ENCODE assay signal across 15 cellular contexts in genomic region chr11:46694095-46694494, GRCh38. TPM values are rescaled to one million over a fixed set of nuclear protein-coding genes. Genes with fewer than 3 reads are reported as not detected.
DNase-seq lines count a peak whose midpoint lies in the region; ATAC-seq, FAIRE-seq and TF ChIP-seq lines count a peak whose summit lies in the region.
"Had no signal": no experiment of that assay in that cellular context is flagged by ENCODE, and none has a peak within 500 bp of the region (broad histone marks: within the 10 kb centered on the region; RNA-seq: fewer than 3 reads in every experiment).

No MANE protein-coding gene starts in this region.

- intact Hi-C loops in K562 (cut with micrococcal nuclease), result no loop called here
- intact Hi-C loops in testis (cut with DNase I; ENCODE audit: low total_unique reads), result no loop called here

- peaks cover 11% of the 10 kb centered on the region for H3K79me2 ChIP-seq in K562 (ENCODE audit: control insufficient read depth, insufficient read depth, low read length)

- peak overlapping the region in 1 of 2 experiments; percentile 74; a peak in 3 of 4 replicates for H3K9ac ChIP-seq in K562 (ENCODE audit: insufficient read depth in 1 of 2, low read depth in 2 of 2, low read length in 2 of 2)

- TF ChIP-seq POLR2A in K562 (conservative IDR thresholded peaks at IDR 0.05), result no peak
- no peak for TF ChIP-seq POLR2A in testis (IDR thresholded peaks at IDR 0.05)

- TF ChIP-seq RAD21 in K562 (CRISPR knock-in tag; conservative IDR thresholded peaks at IDR 0.05 in 1 of 2, IDR thresholded peaks at IDR 0.05 in 1 of 2), result no peak

- no peaks in the 10 kb centered on the region for H4K20me1 ChIP-seq in K562 (replicated peaks; ENCODE audit: control insufficient read depth, insufficient read depth, low read length)

- CTCF ChIA-PET in K562 (lab: Yijun Ruan, JAX; ENCODE audit: low intra/inter-chr PET ratio), result no interaction called here

- H3K36me3 Mint-ChIP-seq in activated naive CD8-positive, alpha-beta T cell treated with anti-CD3 and anti-CD28 coated beads, Interleukin-2, amount 10 ng/mL, durations not matched to agents 7 days and 5 days, result peaks cover 13% of the 10 kb centered on the region
- H3K36me3 Mint-ChIP-seq in activated naive CD8-positive, alpha-beta T cell treated with anti-CD3 and anti-CD28 coated beads, Interleukin-2, amount 50 U/mL, for 24 hours (ENCODE audit: low read depth), result peaks cover 6% of the 10 kb centered on the region
- H3K36me3 Mint-ChIP-seq in naive B cell, result no peaks in the 10 kb centered on the region

- H3K36me3 ChIP-seq in K562 (ENCODE audit: control insufficient read depth, insufficient read depth, low read length), result peaks cover 26% of the 10 kb centered on the region; the same call in 2 of the 3 replicates
- H3K36me3 ChIP-seq in thoracic aorta, result peaks cover 57% of the 10 kb centered on the region
- no peaks in the 10 kb centered on the region for H3K36me3 ChIP-seq in testis (ENCODE audit: low read depth, missing control alignments)

- H3K9me3 ChIP-seq in K562 (replicated peaks; ENCODE audit: control insufficient read depth, insufficient read depth, low read depth, low read length) (no peaks in the 10 kb centered on the region), thoracic aorta (no peaks in the 10 kb centered on the region), testis (no peaks in the 10 kb centered on the region)

- H3K4me3 Mint-ChIP-seq in activated naive CD8-positive, alpha-beta T cell treated with anti-CD3 and anti-CD28 coated beads, Interleukin-2, amount 10 ng/mL, durations not matched to agents 7 days and 5 days, result no peak overlapping the region
- H3K4me3 Mint-ChIP-seq in activated naive CD8-positive, alpha-beta T cell treated with anti-CD3 and anti-CD28 coated beads, Interleukin-2, amount 50 U/mL, for 24 hours, result no peak overlapping the region
- peak overlapping the region in 1 of 8 donors; percentile 51 for H3K4me3 Mint-ChIP-seq in naive B cell
- H3K4me3 Mint-ChIP-seq: activated CD4-positive, alpha-beta T cell treated with anti-CD3 and anti-CD28 coated beads, Interleukin-2, amount 10 ng/mL, durations not matched to agents 7 days and 5 days had no signal

- no peak for ATAC-seq in activated naive CD8-positive, alpha-beta T cell treated with anti-CD3 and anti-CD28 coated beads, Interleukin-2, amount 10 ng/mL, durations not matched to agents 7 days and 5 days (ENCODE audit: low read depth)
- no peak for ATAC-seq in activated naive CD8-positive, alpha-beta T cell treated with anti-CD3 and anti-CD28 coated beads, Interleukin-2, amount 50 U/mL, for 24 hours
- ATAC-seq in K562 (peak; percentile 76), naive B cell (ENCODE audit: low read depth in 2 of 2) (no peak), thoracic aorta (ENCODE audit: insufficient number of reproducible peaks, low FRiP score, low read depth) (no peak), HG03159 (IDR thresholded peaks at IDR 0.05; ENCODE audit: unreplicated experiment) (no peak)

- H2AFZ ChIP-seq in K562 (ENCODE audit: low read depth, low read length), result peak overlapping the region; percentile 45; the same call in 1 of the 2 replicates

- in situ Hi-C loops in K562 (cut with MboI), result no loop called here

- BruUV-seq in K562 (replicated peaks; lab: Mats Ljungman, UMichigan), result no TSS peak

- H3K4me1 ChIP-seq in K562 (replicated peaks in 1 of 2; ENCODE audit: control insufficient read depth in 2 of 2, insufficient read depth in 2 of 2, low read length in 2 of 2) (peaks cover 22 to 25% of the 10 kb centered on the region in 2 experiments; a peak in 4 of 5 replicates), thoracic aorta (ENCODE audit: control insufficient read depth in 1 of 2, low read depth in 2 of 2) (peaks cover 53 to 60% of the 10 kb centered on the region in 2 donors), testis (peaks cover 34% of the 10 kb centered on the region)

- no peaks in the 10 kb centered on the region for H3K9me1 ChIP-seq in K562 (ENCODE audit: control insufficient read depth, insufficient read depth, low read length)

- H3K4me3 ChIP-seq in K562, result no peak overlapping the region
- H3K4me3 ChIP-seq in thoracic aorta, result peak overlapping the region; percentile 15
- no peak overlapping the region for H3K4me3 ChIP-seq in testis
- H3K4me3 ChIP-seq: cardiac muscle cell had no signal

- TF ChIP-seq EP300 in K562 (IDR thresholded peaks at IDR 0.05; ENCODE audit: low read length), result no peak

- TF ChIP-seq CTCF in K562 (IDR thresholded peaks at IDR 0.05 in 2 of 3, conservative IDR thresholded peaks at IDR 0.05 in 1 of 3; ENCODE audit: insufficient read depth in 2 of 3, low read depth in 1 of 3, low read length in 3 of 3) (no peak), thoracic aorta (IDR thresholded peaks at IDR 0.05) (no peak), testis (IDR thresholded peaks at IDR 0.05) (no peak)

- no peaks in the 10 kb centered on the region for H3K9me3 Mint-ChIP-seq in activated naive CD8-positive, alpha-beta T cell treated with anti-CD3 and anti-CD28 coated beads, Interleukin-2, amount 10 ng/mL, durations not matched to agents 7 days and 5 days
- H3K9me3 Mint-ChIP-seq in activated naive CD8-positive, alpha-beta T cell treated with anti-CD3 and anti-CD28 coated beads, Interleukin-2, amount 50 U/mL, for 24 hours, result no peaks in the 10 kb centered on the region
- no peaks in the 10 kb centered on the region for H3K9me3 Mint-ChIP-seq in naive B cell
- H3K9me3 Mint-ChIP-seq: activated CD4-positive, alpha-beta T cell treated with anti-CD3 and anti-CD28 coated beads, Interleukin-2, amount 10 ng/mL, durations not matched to agents 7 days and 5 days had no signal

- H3K27me3 Mint-ChIP-seq in activated naive CD8-positive, alpha-beta T cell treated with anti-CD3 and anti-CD28 coated beads, Interleukin-2, amount 10 ng/mL, durations not matched to agents 7 days and 5 days, result no peaks in the 10 kb centered on the region
- no peaks in the 10 kb centered on the region for H3K27me3 Mint-ChIP-seq in activated naive CD8-positive, alpha-beta T cell treated with anti-CD3 and anti-CD28 coated beads, Interleukin-2, amount 50 U/mL, for 24 hours
- no peaks in the 10 kb centered on the region for H3K27me3 Mint-ChIP-seq in naive B cell
- H3K27me3 Mint-ChIP-seq: activated CD4-positive, alpha-beta T cell treated with anti-CD3 and anti-CD28 coated beads, Interleukin-2, amount 10 ng/mL, durations not matched to agents 7 days and 5 days had no signal

- no peak for DNase-seq in activated naive CD8-positive, alpha-beta T cell treated with anti-CD3 and anti-CD28 coated beads, Interleukin-2, amount 10 ng/mL, durations not matched to agents 7 days and 5 days
- DNase-seq in activated naive CD8-positive, alpha-beta T cell treated with anti-CD3 and anti-CD28 coated beads, Interleukin-2, amount 50 U/mL, for 24 hours, result no peak
- DNase-seq in K562 (ENCODE audit: extremely low read depth in 1 of 4, low spot score in 3 of 4) (peak in 2 of 4 experiments; percentile 51 to 56), naive B cell (no peak), thoracic aorta (ENCODE audit: low spot score) (no peak), HT-29 (ENCODE audit: low spot score) (no peak), testis (no peak)
- DNase-seq: activated CD4-positive, alpha-beta T cell treated with anti-CD3 and anti-CD28 coated beads, Interleukin-2, amount 10 ng/mL, durations not matched to agents 7 days and 5 days; NCI-H1105 treated with DMSO at 0.1 percent for 48 hours; NCI-H446 had no signal

- H3K27me3 ChIP-seq in K562 (ENCODE audit: control insufficient read depth in 2 of 2, insufficient read depth in 2 of 2, low read length in 2 of 2) (no peaks in the 10 kb centered on the region), thoracic aorta (replicated peaks; ENCODE audit: insufficient read depth) (no peaks in the 10 kb centered on the region), testis (no peaks in the 10 kb centered on the region)
- H3K27me3 ChIP-seq: cardiac muscle cell had no signal

- no peak overlapping the region for H3K4me2 ChIP-seq in K562 (ENCODE audit: insufficient read depth, low read length)

- POLR2A ChIA-PET in activated naive CD8-positive, alpha-beta T cell treated with anti-CD3 and anti-CD28 coated beads, Interleukin-2, amount 10 ng/mL, durations not matched to agents 7 days and 5 days (lab: Charles Lee), result no interaction called here
- POLR2A ChIA-PET in K562 (lab: Yijun Ruan, JAX), result interaction anchor here (0.7 to 1.1 kb wide), 3 partner anchors 9 to 18 kb away, joined by 3 to 5 read pairs (median 4); no protein-coding TSS in a partner anchor

- peaks cover 18% of the 10 kb centered on the region for H3K4me1 Mint-ChIP-seq in activated naive CD8-positive, alpha-beta T cell treated with anti-CD3 and anti-CD28 coated beads, Interleukin-2, amount 10 ng/mL, durations not matched to agents 7 days and 5 days
- H3K4me1 Mint-ChIP-seq in activated naive CD8-positive, alpha-beta T cell treated with anti-CD3 and anti-CD28 coated beads, Interleukin-2, amount 50 U/mL, for 24 hours, result peaks cover 22% of the 10 kb centered on the region
- peaks cover 22 to 35% (median 25%) of the 10 kb centered on the region in 3 donors for H3K4me1 Mint-ChIP-seq in naive B cell

- H3K27ac ChIP-seq in K562 (ENCODE audit: extremely low read depth, low read depth, low read length), result peak overlapping the region; percentile 44; the same call in 1 of the 3 replicates
- peak overlapping the region; percentile 77 to 95 for H3K27ac ChIP-seq in thoracic aorta
- no peak overlapping the region for H3K27ac ChIP-seq in testis
- H3K27ac ChIP-seq: cardiac muscle cell had no signal

- peak overlapping the region; percentile 43 for H3K27ac Mint-ChIP-seq in activated naive CD8-positive, alpha-beta T cell treated with anti-CD3 and anti-CD28 coated beads, Interleukin-2, amount 10 ng/mL, durations not matched to agents 7 days and 5 days
- no peak overlapping the region for H3K27ac Mint-ChIP-seq in activated naive CD8-positive, alpha-beta T cell treated with anti-CD3 and anti-CD28 coated beads, Interleukin-2, amount 50 U/mL, for 24 hours
- H3K27ac Mint-ChIP-seq in naive B cell, result peak overlapping the region in 4 of 6 donors; percentile 28 to 83 (median 66)

- WGBS in K562 (ENCODE audit: insufficient coverage, low coverage, missing lambda C conversion rate), result 57% methylated on average over 6 of the region's 6 CpGs
- WGBS in testis, 2 donors, result 79 to 83% methylated on average over 6 of the region's 6 CpGs

- FAIRE-seq in K562 (lab: Jason Lieb, UNC), result no peak
- FAIRE-seq: HTR-8/SVneo had no signal

RNA-seq across cellular contexts. Expression of gene ARHGAP1, which starts 6.3 kb away (rescaled TPM):
- total RNA-seq in activated naive CD8-positive, alpha-beta T cell treated with anti-CD3 and anti-CD28 coated beads, Interleukin-2, amount 10 ng/mL, durations not matched to agents 7 days and 5 days, result 10 to 100 TPM; 62.5 to 68.0 TPM
- total RNA-seq in K562 (2011; cell fraction: chromatin; rRNA removed; ENCODE audit: low replicate concordance), result 36.7 and 76.2 TPM in 2 replicates
- 31.7 and 34.5 TPM in 2 replicates for total RNA-seq in K562 (2011; cell fraction: nucleolus; rRNA removed)
- 30.6 and 40.3 TPM in 2 replicates for total RNA-seq in K562 (2011; cell fraction: nucleoplasm; rRNA removed)
- total RNA-seq in K562 (2014; rRNA removed), result 7.4 and 11.1 TPM in 2 replicates
- total RNA-seq in K562 (2014; rRNA removed; fragmentation: Illumina TruSeq; extraction: Trizol), result 5.9 and 6.9 TPM in 2 replicates
- 10.7 and 11.3 TPM in 2 replicates for total RNA-seq in K562 (2015; rRNA removed; fragmentation: Illumina TruSeq; extraction: Trizol)
- 30.3 and 30.4 TPM in 2 replicates for total RNA-seq in K562 (2021)
- polyA plus RNA-seq in K562 (2011; rRNA removed), result 8.2 and 13.2 TPM in 2 replicates
- polyA plus RNA-seq in K562 (2011; cell fraction: cytosol; rRNA removed), result 10.8 and 17.1 TPM in 2 replicates
- polyA plus RNA-seq in K562 (2011; cell fraction: nucleus; rRNA removed), result 11.1 and 18.2 TPM in 2 replicates
- 16.3 and 23.1 TPM in 2 replicates for polyA plus RNA-seq in K562 (2012)
- 25.0 and 26.7 TPM in 2 replicates for polyA plus RNA-seq in K562 (2014; fragmentation: Illumina TruSeq; extraction: Trizol)
- 1 to 10 TPM; 3.6 to 5.7 TPM for polyA plus RNA-seq in K562 (2014; fragmentation: Nextera tagmentation; extraction: Ambion mirVana)
- 14.1 and 14.2 TPM in 2 replicates for polyA plus RNA-seq in K562 (2014; rRNA removed)
- polyA minus RNA-seq in K562 (2011; rRNA and poly(A)+ RNA removed), result 23.5 and 26.8 TPM in 2 replicates
- polyA minus RNA-seq in K562 (2011; cell fraction: cytosol; rRNA and poly(A)+ RNA removed), result 27.3 and 29.4 TPM in 2 replicates
- 11.3 and 15.9 TPM in 2 replicates for polyA minus RNA-seq in K562 (2011; cell fraction: nucleus; rRNA and poly(A)+ RNA removed)
- polyA plus RNA-seq in naive B cell (ENCODE audit: low read depth in 6 of 6), result 10 to 100 TPM; 31.4 to 51.6 (median 34.7) TPM
- total RNA-seq in thoracic aorta, result 100 to 1,000 TPM; 106 to 159 TPM
- 28.7 and 29.3 TPM in 2 replicates for total RNA-seq in HT-29 (2014; rRNA removed; shearing (Covaris generic))
- 10 to 100 TPM; 50.2 to 68.9 TPM for total RNA-seq in testis
- 39.7 TPM for polyA plus RNA-seq in testis (ENCODE audit: insufficient read depth, low read depth, low replicate concordance)

RNA-seq across cellular contexts. Expression of gene ZNF408, which starts 6.7 kb away (rescaled TPM):
- total RNA-seq in activated naive CD8-positive, alpha-beta T cell treated with anti-CD3 and anti-CD28 coated beads, Interleukin-2, amount 10 ng/mL, durations not matched to agents 7 days and 5 days, result 10 to 100 TPM; 18.9 to 19.0 TPM
- 16.0 and 39.3 TPM in 2 replicates for total RNA-seq in K562 (2011; cell fraction: chromatin; rRNA removed; ENCODE audit: low replicate concordance)
- 22.9 and 32.4 TPM in 2 replicates for total RNA-seq in K562 (2011; cell fraction: nucleolus; rRNA removed)
- total RNA-seq in K562 (2011; cell fraction: nucleoplasm; rRNA removed), result 20.5 and 21.6 TPM in 2 replicates
- total RNA-seq in K562 (2014; rRNA removed) (11.8 and 12.2 TPM in 2 replicates), K562 (2014; rRNA removed; fragmentation: Illumina TruSeq; extraction: Trizol) (7.3 and 7.4 TPM in 2 replicates), K562 (2015; rRNA removed; fragmentation: Illumina TruSeq; extraction: Trizol) (12.8 and 14.1 TPM in 2 replicates), K562 (2021) (17.4 and 18.4 TPM in 2 replicates), thoracic aorta (10 to 100 TPM in 1 of 2 donors, 1 to 10 TPM in 1; 5.9 to 11.9 TPM), testis (10 to 100 TPM; 18.3 to 27.4 TPM)
- polyA plus RNA-seq in K562 (2011; rRNA removed) (4.5 and 7.6 TPM in 2 replicates), K562 (2014; fragmentation: Illumina TruSeq; extraction: Trizol) (7.4 and 10.8 TPM in 2 replicates), K562 (2014; fragmentation: Nextera tagmentation; extraction: Ambion mirVana) (under 1 TPM; 0.15 to 0.38 TPM), K562 (2014; rRNA removed) (7.0 and 10.0 TPM in 2 replicates), naive B cell (ENCODE audit: low read depth in 6 of 6) (10 to 100 TPM in 5 of 6 donors, 1 to 10 TPM in 1; 6.2 to 13.8 (median 11.3) TPM), testis (ENCODE audit: insufficient read depth, low read depth, low replicate concordance) (11.7 TPM)
- polyA plus RNA-seq in K562 (2011; cell fraction: cytosol; rRNA removed), result 5.7 and 12.0 TPM in 2 replicates
- 13.3 and 21.7 TPM in 2 replicates for polyA plus RNA-seq in K562 (2011; cell fraction: nucleus; rRNA removed)
- 8.5 and 12.1 TPM in 2 replicates for polyA plus RNA-seq in K562 (2012)
- polyA minus RNA-seq in K562 (2011; rRNA and poly(A)+ RNA removed), result 4.6 and 4.8 TPM in 2 replicates
- polyA minus RNA-seq in K562 (2011; cell fraction: cytosol; rRNA and poly(A)+ RNA removed), result 5.2 and 8.7 TPM in 2 replicates
- polyA minus RNA-seq in K562 (2011; cell fraction: nucleus; rRNA and poly(A)+ RNA removed), result 14.1 and 19.8 TPM in 2 replicates
- total RNA-seq in HT-29 (2014; rRNA removed; shearing (Covaris generic)), result 15.8 and 17.5 TPM in 2 replicates

RNA-seq across cellular contexts. Expression of gene F2, which starts 24.9 kb away (rescaled TPM):
- total RNA-seq in activated naive CD8-positive, alpha-beta T cell treated with anti-CD3 and anti-CD28 coated beads, Interleukin-2, amount 10 ng/mL, durations not matched to agents 7 days and 5 days, result not detected
- not detected in 2 replicates for total RNA-seq in K562 (2011; cell fraction: chromatin; rRNA removed; ENCODE audit: low replicate concordance)
- total RNA-seq in K562 (2011; cell fraction: nucleolus; rRNA removed), result not detected in 2 replicates
- total RNA-seq in K562 (2011; cell fraction: nucleoplasm; rRNA removed), result not detected in 2 replicates
- total RNA-seq in K562 (2014; rRNA removed) (not detected in 2 replicates), K562 (2014; rRNA removed; fragmentation: Illumina TruSeq; extraction: Trizol) (not detected in 2 replicates), K562 (2015; rRNA removed; fragmentation: Illumina TruSeq; extraction: Trizol) (not detected in 2 replicates), K562 (2021) (0.16 and 0.22 TPM in 2 replicates), thoracic aorta (not detected), testis (1 to 10 TPM; 2.4 to 3.6 TPM)
- polyA plus RNA-seq in K562 (2011; rRNA removed) (not detected in 2 replicates), K562 (2014; fragmentation: Illumina TruSeq; extraction: Trizol) (not detected in 2 replicates), K562 (2014; fragmentation: Nextera tagmentation; extraction: Ambion mirVana) (not detected), K562 (2014; rRNA removed) (not detected in 2 replicates), naive B cell (ENCODE audit: low read depth in 6 of 6) (not detected), testis (ENCODE audit: insufficient read depth, low read depth, low replicate concordance) (0.47 TPM)
- polyA plus RNA-seq in K562 (2011; cell fraction: cytosol; rRNA removed), result not detected in 2 replicates
- not detected in 2 replicates for polyA plus RNA-seq in K562 (2011; cell fraction: nucleus; rRNA removed)
- not detected in 2 replicates for polyA plus RNA-seq in K562 (2012)
- not detected in 2 replicates for polyA minus RNA-seq in K562 (2011; rRNA and poly(A)+ RNA removed)
- 2.4 TPM in 1 of 2 replicates, not detected in the other for polyA minus RNA-seq in K562 (2011; cell fraction: cytosol; rRNA and poly(A)+ RNA removed)
- polyA minus RNA-seq in K562 (2011; cell fraction: nucleus; rRNA and poly(A)+ RNA removed), result not detected in 2 replicates
- total RNA-seq in HT-29 (2014; rRNA removed; shearing (Covaris generic)), result 0.38 and 1.7 TPM in 2 replicates
- total RNA-seq: cardiac muscle cell, mononuclear cell, ureter had no signal

Comparison
In these comparisons a context has a peak if more than half of its experiments do, and no peak if none do; other contexts are left out.
1. H3K27ac ChIP-seq: peak in K562 (single experiment) and thoracic aorta (2 of 2); none in testis (0 of 2).